16 cellular contexts compared by ENCODE assay signal in the genomic region with DNA sequence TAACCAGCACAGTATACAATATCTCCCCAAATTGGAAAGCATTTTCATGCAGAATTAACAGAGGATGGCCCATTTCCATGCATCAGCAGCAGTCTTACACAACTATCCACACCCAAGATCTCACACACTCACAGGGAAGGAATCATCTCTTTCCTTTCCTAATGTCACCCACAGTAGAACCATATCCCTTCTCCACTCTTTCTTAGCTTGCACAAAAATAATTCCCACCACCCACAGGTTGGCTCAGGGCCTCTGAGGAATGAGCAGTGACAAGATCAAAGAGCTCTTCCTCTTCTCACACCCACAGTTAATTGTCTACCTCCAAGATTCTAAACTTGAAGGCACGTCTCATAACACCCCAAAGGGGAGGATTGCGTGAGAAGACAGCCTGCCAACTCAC.
"Had no signal": no experiment of that assay in that cellular context is flagged by ENCODE, and none has a peak within 500 bp of the region (broad histone marks: within the 10 kb centered on the region; RNA-seq: fewer than 3 reads in every experiment).

No MANE protein-coding gene starts in this region.

- H3K27ac ChIP-seq: lower lobe of right lung, spleen, thyroid gland had no signal

- H3K4me1 Mint-ChIP-seq: activated CD4-positive, alpha-beta T cell treated with anti-CD3 and anti-CD28 coated beads for 36 hours; mesothelial cell of epicardium; nephron; WTC11 had no signal

- ATAC-seq: activated CD4-positive, alpha-beta T cell treated with anti-CD3 and anti-CD28 coated beads for 36 hours; lower lobe of right lung; WTC11 had no signal

- FAIRE-seq: islet of Langerhans, TTC549 had no signal

- H3K4me3 Mint-ChIP-seq: activated CD4-positive, alpha-beta memory T cell treated with anti-CD3 and anti-CD28 coated beads for 36 hours; activated CD4-positive, alpha-beta T cell treated with anti-CD3 and anti-CD28 coated beads for 36 hours; activated naive CD8-positive, alpha-beta T cell; mesothelial cell of epicardium; nephron; T-helper 2 cell treated with Interferon-gamma antibody and Interleukin-4, amounts not matched to agents 5 μg/mL and 100 μg/mL, for 36 hours; WTC11 had no signal

- H3K36me3 ChIP-seq: lower lobe of right lung, spleen, thyroid gland had no signal

- H3K27ac Mint-ChIP-seq: activated CD4-positive, alpha-beta memory T cell treated with anti-CD3 and anti-CD28 coated beads for 36 hours; activated CD4-positive, alpha-beta T cell treated with anti-CD3 and anti-CD28 coated beads for 36 hours; activated naive CD8-positive, alpha-beta T cell; mesothelial cell of epicardium; nephron; T-helper 2 cell treated with Interferon-gamma antibody and Interleukin-4, amounts not matched to agents 5 μg/mL and 100 μg/mL, for 36 hours; WTC11 had no signal

- H3K9me3 ChIP-seq: thyroid gland had no signal

- H3K4me3 ChIP-seq: lower lobe of right lung, spleen, thyroid gland had no signal

- DNase-seq: activated CD4-positive, alpha-beta memory T cell treated with anti-CD3 and anti-CD28 coated beads for 36 hours; activated CD4-positive, alpha-beta T cell treated with anti-CD3 and anti-CD28 coated beads for 36 hours; erythroblast; hippocampal formation; lower lobe of right lung; retina; spleen; stimulated activated naive CD4-positive, alpha-beta T cell; thyroid gland had no signal

- H3K27me3 ChIP-seq: spleen, thyroid gland had no signal

- H3K36me3 Mint-ChIP-seq: activated CD4-positive, alpha-beta memory T cell treated with anti-CD3 and anti-CD28 coated beads for 36 hours; activated naive CD8-positive, alpha-beta T cell; WTC11 had no signal

- H3K4me1 ChIP-seq: lower lobe of right lung, spleen, thyroid gland had no signal

- H3K27me3 Mint-ChIP-seq: activated CD4-positive, alpha-beta memory T cell treated with anti-CD3 and anti-CD28 coated beads for 36 hours; activated CD4-positive, alpha-beta T cell treated with anti-CD3 and anti-CD28 coated beads for 36 hours; activated naive CD8-positive, alpha-beta T cell had no signal
